ENCODE assay signal across 20 cellular contexts in the genomic region with DNA sequence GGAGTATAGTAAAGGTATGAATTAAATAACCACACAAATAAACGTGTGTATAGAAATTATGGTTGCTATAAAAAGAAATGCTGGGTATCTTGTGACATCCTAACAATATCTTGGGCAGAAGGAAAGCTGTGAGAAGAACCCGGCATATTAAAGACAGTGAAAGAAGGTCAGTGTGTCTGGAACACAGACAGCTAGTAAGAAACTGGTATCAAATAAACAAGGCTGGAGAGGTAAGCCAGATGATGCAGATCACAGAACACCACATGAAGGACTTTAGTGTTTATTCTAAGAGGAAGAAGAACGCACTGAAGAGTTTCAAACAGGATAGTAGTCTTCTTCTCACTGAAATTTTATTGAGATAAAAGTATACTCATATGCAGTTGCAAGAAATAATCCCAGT.
"Had no signal": no experiment of that assay in that cellular context is flagged by ENCODE, and none has a peak within 500 bp of the region (broad histone marks: within the 10 kb centered on the region; RNA-seq: fewer than 3 reads in every experiment).

No MANE protein-coding gene starts in this region.

- H3K27me3 ChIP-seq: body of pancreas, neural progenitor cell, pancreas had no signal

- H3K9me3 Mint-ChIP-seq: activated T-helper 1 cell treated with anti-CD3 and anti-CD28 coated beads, Interleukin-12 subunit alpha, Interleukin-12 subunit beta, Interleukin-2, Interleukin-4 antibody, amounts not matched to agents 30 ng/mL and 10 ng/mL and 1 ng/mL, durations not matched to agents 14 hours and 24 hours and 36 hours; immature natural killer cell; neural progenitor cell; WTC11 had no signal

- H3K4me3 Mint-ChIP-seq: activated T-helper 1 cell treated with anti-CD3 and anti-CD28 coated beads, Interleukin-12 subunit alpha, Interleukin-12 subunit beta, Interleukin-2, Interleukin-4 antibody, amounts not matched to agents 30 ng/mL and 10 ng/mL and 1 ng/mL, durations not matched to agents 14 hours and 24 hours and 36 hours; immature natural killer cell; neural progenitor cell; WTC11 had no signal

- H3K27ac Mint-ChIP-seq: neural progenitor cell had no signal

- H3K27ac ChIP-seq: neural progenitor cell, skin epidermis had no signal

- H3K9me3 ChIP-seq: body of pancreas, pancreas had no signal

- DNase-seq: activated CD4-positive, alpha-beta T cell treated with anti-CD3 and anti-CD28 coated beads for 48 hours; activated CD8-positive, alpha-beta memory T cell treated with anti-CD3 and anti-CD28 coated beads for 24 hours; amniotic stem cell; body of pancreas; cortex of kidney; effector CD4-positive, alpha-beta T cell; foreskin fibroblast; head of caudate nucleus; immature natural killer cell; mesendoderm; pancreas; retina; SIG-M5; stimulated activated CD4-positive, alpha-beta T cell treated with anti-CD3 and anti-CD28 coated beads, Interleukin-4, amount 100 ng/mL, for 24 hours; stimulated activated naive CD4-positive, alpha-beta T cell treated with Interleukin-2 at 50 U/mL for 16 hours; trophoblast cell had no signal

- ATAC-seq: body of pancreas, WTC11 had no signal

- H3K4me3 ChIP-seq: body of pancreas, neural progenitor cell, pancreas, skin epidermis had no signal
